10 cellular contexts compared by ENCODE assay signal in genomic region chr2:12321017-12321641, GRCh38.
DNase-seq lines count a peak whose midpoint lies in the region; ATAC-seq and TF ChIP-seq lines count a peak whose summit lies in the region.
"Had no signal": no experiment of that assay in that cellular context is flagged by ENCODE, and none has a peak within 500 bp of the region (broad histone marks: within the 10 kb centered on the region; RNA-seq: fewer than 3 reads in every experiment).

No MANE protein-coding gene starts in this region.

- H3K27ac ChIP-seq in heart left ventricle: peak overlapping the region in 8 of 12 donors; percentile 2 to 41 (median 28)

- in situ Hi-C loops in HAP-1 (cut with MboI; ENCODE audit: low sequenced_read_pairs): no loop called here

- intact Hi-C loops in heart left ventricle (cut with DNase I): loop anchor here in 3 of 10 donors (10.0 kb wide), 2 partner anchors 394 to 456 kb away; partner anchors contain the start of gene TRIB2 (in 2 of the 3)
- intact Hi-C loops in sciatic nerve (cut with DNase I): loop anchor here (10.0 kb wide), 1 partner anchor 456 kb away; no protein-coding TSS in a partner anchor

- no peaks in the 10 kb centered on the region for H3K36me3 ChIP-seq in adipocyte (ENCODE audit: control insufficient read depth, insufficient read depth, low read length, severe bottlenecking)
- no peaks in the 10 kb centered on the region for H3K36me3 ChIP-seq in heart left ventricle
- no peaks in the 10 kb centered on the region for H3K36me3 ChIP-seq in HAP-1 (replicated peaks)
- no peaks in the 10 kb centered on the region for H3K36me3 ChIP-seq in H7 (replicated peaks; ENCODE audit: control insufficient read depth, insufficient read depth, low read length)

- TF ChIP-seq CTCF in heart left ventricle (IDR thresholded peaks at IDR 0.05): peak in 2 of 12 donors; percentile 3 to 16

- no peak overlapping the region for H3K4me3 ChIP-seq in adipocyte (ENCODE audit: low read length)
- no peak overlapping the region for H3K4me3 ChIP-seq in heart left ventricle
- no peak overlapping the region for H3K4me3 ChIP-seq in HAP-1
- no peak overlapping the region for H3K4me3 ChIP-seq in H7 (ENCODE audit: insufficient read depth, low read depth, low read length)

- no peaks in the 10 kb centered on the region for H3K9me3 ChIP-seq in adipocyte (ENCODE audit: control insufficient read depth, low read length)
- no peaks in the 10 kb centered on the region for H3K9me3 ChIP-seq in heart left ventricle
- no peaks in the 10 kb centered on the region for H3K9me3 ChIP-seq in HAP-1

- 31 to 51% (median 45%) methylated on average over 6 to 7 of the region's 7 CpGs for WGBS in heart left ventricle, 4 donors

- DNase-seq in GM04503 (ENCODE audit: low read depth) (peak; percentile 81), adipocyte (ENCODE audit: low read depth) (peak; percentile 81), heart left ventricle (peak in 4 of 5 donors; percentile 25 to 68 (median 48)), sciatic nerve (ENCODE audit: low spot score) (no peak), HAP-1 (ENCODE audit: low spot score in 2 of 2) (no peak), H7 (no peak), cortex of kidney (lab: John Stamatoyannopoulos, UW) (no peak)
- DNase-seq: GF-D8, SHP77 had no signal

- TF ChIP-seq POLR2A in heart left ventricle (IDR thresholded peaks at IDR 0.05): no peak

- H3K9ac ChIP-seq in adipocyte (ENCODE audit: low read length): no peak overlapping the region

- H3K27me3 ChIP-seq in adipocyte (replicated peaks; ENCODE audit: control insufficient read depth, insufficient read depth, low read length): no peaks in the 10 kb centered on the region
- no peaks in the 10 kb centered on the region for H3K27me3 ChIP-seq in heart left ventricle
- no peaks in the 10 kb centered on the region for H3K27me3 ChIP-seq in HAP-1 (ENCODE audit: low read depth)
- H3K27me3 ChIP-seq in H7 (ENCODE audit: control insufficient read depth, insufficient read depth, low read length): no peaks in the 10 kb centered on the region

- peaks cover 45% of the 10 kb centered on the region for H3K4me1 ChIP-seq in adipocyte (ENCODE audit: control insufficient read depth, insufficient read depth, low read length)
- peaks cover 0 to 26% (median 5%) of the 10 kb centered on the region in 12 donors for H3K4me1 ChIP-seq in heart left ventricle
- H3K4me1 ChIP-seq in HAP-1: no peaks in the 10 kb centered on the region

- ATAC-seq in heart left ventricle (peak; percentile 53 to 88 (median 81)), sciatic nerve (peak; percentile 89), HG02642 (IDR thresholded peaks at IDR 0.05; ENCODE audit: poor library complexity, unreplicated experiment) (no peak)

Comparison
In these comparisons a context has a peak if more than half of its experiments do, and no peak if none do; other contexts are left out.
1. DNase-seq: peak in GM04503 (single experiment), adipocyte (single experiment) and heart left ventricle (4 of 5); none in sciatic nerve (single experiment), HAP-1 (0 of 2), H7 (single experiment) and cortex of kidney (single experiment).